Comparison of ENCODE assay signal across 14 cellular contexts in the genomic region with DNA sequence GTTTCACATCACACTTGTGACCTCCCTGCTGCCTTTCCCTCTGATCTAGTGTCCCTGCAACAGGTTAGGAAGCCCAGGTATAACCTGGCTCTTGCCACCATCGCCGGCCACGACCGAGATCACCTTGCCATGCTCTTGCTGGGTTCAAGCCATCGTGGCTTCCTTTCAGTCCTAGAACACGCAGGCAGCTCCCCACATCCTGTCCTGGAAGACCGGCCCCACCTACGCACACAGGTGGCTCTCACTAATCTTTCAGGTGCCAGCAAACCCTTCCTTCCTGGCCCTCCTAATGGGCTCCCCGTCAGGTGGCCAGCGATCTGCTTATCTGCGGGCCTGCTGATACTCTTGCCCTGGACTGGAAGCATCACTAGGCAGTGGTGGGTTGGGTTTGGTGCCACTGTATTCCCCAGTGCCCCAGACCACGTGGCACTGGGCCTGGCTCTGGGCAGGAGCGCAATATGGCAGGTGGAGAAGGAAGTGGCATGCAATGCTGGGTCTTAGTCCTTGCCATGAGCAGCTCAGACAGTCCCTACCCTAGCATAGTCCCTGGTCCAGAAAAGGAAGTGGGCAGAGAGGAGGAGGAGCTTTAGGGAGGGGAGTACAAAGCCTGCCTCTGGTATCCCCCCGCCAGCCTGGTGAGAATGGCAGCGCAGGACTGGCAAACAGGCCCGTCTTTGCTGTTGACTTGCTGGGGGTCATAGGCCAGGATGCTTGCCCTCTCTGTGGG.
DNase-seq lines count a peak whose midpoint lies in the region; ATAC-seq lines count a peak whose summit lies in the region.
"Had no signal": no experiment of that assay in that cellular context is flagged by ENCODE, and none has a peak within 500 bp of the region (broad histone marks: within the 10 kb centered on the region; RNA-seq: fewer than 3 reads in every experiment).

No MANE protein-coding gene starts in this region.

- H3K9me3 Mint-ChIP-seq in activated T-cell treated with anti-CD3 and anti-CD28 coated beads, Interleukin-2, amount 50 U/mL, for 24 hours: no peaks in the 10 kb centered on the region
- no peaks in the 10 kb centered on the region for H3K9me3 Mint-ChIP-seq in central memory CD8-positive, alpha-beta T cell
- H3K9me3 Mint-ChIP-seq in stimulated activated effector memory CD8-positive, alpha-beta T cell treated with anti-CD3 and anti-CD28 coated beads, Interleukin-12 subunit alpha, Interleukin-12 subunit beta, amount 100 ng/mL, for 72 hours: no peaks in the 10 kb centered on the region

- H3K27me3 Mint-ChIP-seq in activated T-cell treated with anti-CD3 and anti-CD28 coated beads, Interleukin-2, amount 50 U/mL, for 24 hours: no peaks in the 10 kb centered on the region
- no peaks in the 10 kb centered on the region for H3K27me3 Mint-ChIP-seq in central memory CD8-positive, alpha-beta T cell

- H3K4me1 Mint-ChIP-seq in activated T-cell treated with anti-CD3 and anti-CD28 coated beads, Interleukin-2, amount 50 U/mL, for 24 hours (ENCODE audit: low read depth): peaks cover 50% of the 10 kb centered on the region
- H3K4me1 Mint-ChIP-seq in central memory CD8-positive, alpha-beta T cell: peaks cover 51% of the 10 kb centered on the region
- peaks cover 66% of the 10 kb centered on the region for H3K4me1 Mint-ChIP-seq in stimulated activated effector memory CD8-positive, alpha-beta T cell treated with anti-CD3 and anti-CD28 coated beads, Interleukin-12 subunit alpha, Interleukin-12 subunit beta, amount 100 ng/mL, for 72 hours

- DNase-seq in activated T-cell treated with anti-CD3 and anti-CD28 coated beads, Interleukin-2, amount 50 U/mL, for 24 hours: no peak
- DNase-seq in activated T-cell treated with anti-CD3 and anti-CD28 coated beads, Interleukin-2, amount 50 U/mL, for 1 hour: no peak
- DNase-seq in MV-4-11 (lab: John Stamatoyannopoulos, UW) (peak; percentile 32), NCI-H2196 (lab: John Stamatoyannopoulos, UW; ENCODE audit: unreplicated experiment) (no peak), kidney tubule cell (ENCODE audit: low spot score) (no peak)
- DNase-seq in central memory CD8-positive, alpha-beta T cell (ENCODE audit: low spot score in 2 of 2): no peak
- no peak for DNase-seq in stimulated activated effector memory CD8-positive, alpha-beta T cell treated with anti-CD3 and anti-CD28 coated beads, Interleukin-12 subunit alpha, Interleukin-12 subunit beta, amount 100 ng/mL, for 72 hours (ENCODE audit: low spot score in 2 of 2)
- DNase-seq: activated gamma-delta T cell treated with Interleukin-2 at 50 U/mL for 16 hours, dermis blood vessel endothelial cell, gastrocnemius medialis, GF-D8, NCI-H2081 treated with DMSO at 0.1 percent for 48 hours, OCI-M1 had no signal

- ATAC-seq in central memory CD8-positive, alpha-beta T cell (replicated peaks; ENCODE audit: extremely low read depth, poor library complexity, severe bottlenecking): no peak
- ATAC-seq in stimulated activated effector memory CD8-positive, alpha-beta T cell treated with anti-CD3 and anti-CD28 coated beads, Interleukin-12 subunit alpha, Interleukin-12 subunit beta, amount 100 ng/mL, for 72 hours: no peak
- no peak for ATAC-seq in HG03571 (IDR thresholded peaks at IDR 0.05; ENCODE audit: unreplicated experiment)
- ATAC-seq: gastrocnemius medialis had no signal

- H3K27ac Mint-ChIP-seq in activated T-cell treated with anti-CD3 and anti-CD28 coated beads, Interleukin-2, amount 50 U/mL, for 24 hours: peak overlapping the region; percentile 27
- peak overlapping the region; percentile 74 for H3K27ac Mint-ChIP-seq in central memory CD8-positive, alpha-beta T cell (ENCODE audit: low read depth)
- peak overlapping the region; percentile 93 for H3K27ac Mint-ChIP-seq in stimulated activated effector memory CD8-positive, alpha-beta T cell treated with anti-CD3 and anti-CD28 coated beads, Interleukin-12 subunit alpha, Interleukin-12 subunit beta, amount 100 ng/mL, for 72 hours

- no peak overlapping the region for H3K4me3 Mint-ChIP-seq in activated T-cell treated with anti-CD3 and anti-CD28 coated beads, Interleukin-2, amount 50 U/mL, for 24 hours
- peak overlapping the region; percentile 67 for H3K4me3 Mint-ChIP-seq in central memory CD8-positive, alpha-beta T cell
- H3K4me3 Mint-ChIP-seq in stimulated activated effector memory CD8-positive, alpha-beta T cell treated with anti-CD3 and anti-CD28 coated beads, Interleukin-12 subunit alpha, Interleukin-12 subunit beta, amount 100 ng/mL, for 72 hours: peak overlapping the region; percentile 58

- peaks cover 5% of the 10 kb centered on the region for H3K36me3 Mint-ChIP-seq in activated T-cell treated with anti-CD3 and anti-CD28 coated beads, Interleukin-2, amount 50 U/mL, for 24 hours (ENCODE audit: low read depth)
- H3K36me3 Mint-ChIP-seq in central memory CD8-positive, alpha-beta T cell (ENCODE audit: insufficient read depth): peaks cover 4% of the 10 kb centered on the region
- H3K36me3 Mint-ChIP-seq in stimulated activated effector memory CD8-positive, alpha-beta T cell treated with anti-CD3 and anti-CD28 coated beads, Interleukin-12 subunit alpha, Interleukin-12 subunit beta, amount 100 ng/mL, for 72 hours: no peaks in the 10 kb centered on the region

Comparison
In these comparisons a context has a peak if more than half of its experiments do, and no peak if none do; other contexts are left out.
1. H3K27ac Mint-ChIP-seq: peak in every context shown above with its lines; median percentile 93 in stimulated activated effector memory CD8-positive, alpha-beta T cell treated with anti-CD3 and anti-CD28 coated beads, Interleukin-12 subunit alpha, Interleukin-12 subunit beta, amount 100 ng/mL, for 72 hours; 74 in central memory CD8-positive, alpha-beta T cell; 27 in activated T-cell treated with anti-CD3 and anti-CD28 coated beads, Interleukin-2, amount 50 U/mL, for 24 hours.